Comparison of ENCODE assay signal across 34 cellular contexts in genomic region chr2:219106251-219106650, GRCh38. TPM values are rescaled to one million over a fixed set of nuclear protein-coding genes. Genes with fewer than 3 reads are reported as not detected.
"Had no signal": no experiment of that assay in that cellular context is flagged by ENCODE, and none has a peak within 500 bp of the region (broad histone marks: within the 10 kb centered on the region; RNA-seq: fewer than 3 reads in every experiment).

No MANE protein-coding gene starts in this region.

- H3K9me3 Mint-ChIP-seq: activated CD8-positive, alpha-beta T cell treated with anti-CD3 and anti-CD28 coated beads for 36 hours; activated naive CD4-positive, alpha-beta T cell treated with anti-CD3 and anti-CD28 coated beads for 36 hours; activated naive CD4-positive, alpha-beta T cell treated with anti-CD3 and anti-CD28 coated beads, Interleukin-2, amount 50 U/mL, for 24 hours; activated naive CD8-positive, alpha-beta T cell treated with anti-CD3 and anti-CD28 coated beads for 36 hours; activated naive CD8-positive, alpha-beta T cell treated with anti-CD3 and anti-CD28 coated beads, Interleukin-2, amount 50 U/mL, for 24 hours; activated T-helper 1 cell treated with anti-CD3 and anti-CD28 coated beads, Interleukin-12 subunit alpha, Interleukin-12 subunit beta, Interleukin-2, Interleukin-4 antibody, amounts not matched to agents 30 ng/mL and 10 ng/mL and 1 ng/mL, durations not matched to agents 14 hours and 24 hours and 36 hours; activated T-helper 2 cell treated with anti-CD3 and anti-CD28 coated beads, Interferon-gamma antibody, Interleukin-2, Interleukin-4, amounts not matched to agents 10 μg/mL and 5 μg/mL and 100 μg/mL, durations not matched to agents 14 hours and 24 hours and 36 hours; effector memory CD8-positive, alpha-beta T cell; WTC11 had no signal

- H2AFZ ChIP-seq: hepatocyte had no signal

- H3K36me3 Mint-ChIP-seq: WTC11 had no signal

- H3K4me3 ChIP-seq: adrenal gland, body of pancreas, esophagus muscularis mucosa, gastroesophageal sphincter, heart right ventricle, hepatocyte had no signal

- H3K4me3 Mint-ChIP-seq: activated CD8-positive, alpha-beta T cell treated with anti-CD3 and anti-CD28 coated beads for 36 hours; activated naive CD4-positive, alpha-beta T cell treated with anti-CD3 and anti-CD28 coated beads for 36 hours; activated naive CD4-positive, alpha-beta T cell treated with anti-CD3 and anti-CD28 coated beads, Interleukin-2, amount 50 U/mL, for 24 hours; activated naive CD8-positive, alpha-beta T cell treated with anti-CD3 and anti-CD28 coated beads for 36 hours; activated naive CD8-positive, alpha-beta T cell treated with anti-CD3 and anti-CD28 coated beads, Interleukin-2, amount 50 U/mL, for 24 hours; activated T-helper 1 cell treated with anti-CD3 and anti-CD28 coated beads, Interleukin-12 subunit alpha, Interleukin-12 subunit beta, Interleukin-2, Interleukin-4 antibody, amounts not matched to agents 30 ng/mL and 10 ng/mL and 1 ng/mL, durations not matched to agents 14 hours and 24 hours and 36 hours; effector memory CD8-positive, alpha-beta T cell; WTC11 had no signal

- H3K36me3 ChIP-seq: adrenal gland, esophagus muscularis mucosa, gastroesophageal sphincter, heart right ventricle had no signal

- FAIRE-seq: colon had no signal

- H3K27ac Mint-ChIP-seq: activated CD8-positive, alpha-beta T cell treated with anti-CD3 and anti-CD28 coated beads for 36 hours; activated naive CD4-positive, alpha-beta T cell treated with anti-CD3 and anti-CD28 coated beads for 36 hours; activated naive CD4-positive, alpha-beta T cell treated with anti-CD3 and anti-CD28 coated beads, Interleukin-2, amount 50 U/mL, for 24 hours; activated naive CD8-positive, alpha-beta T cell treated with anti-CD3 and anti-CD28 coated beads for 36 hours; activated naive CD8-positive, alpha-beta T cell treated with anti-CD3 and anti-CD28 coated beads, Interleukin-2, amount 50 U/mL, for 24 hours; activated T-helper 1 cell treated with anti-CD3 and anti-CD28 coated beads, Interleukin-12 subunit alpha, Interleukin-12 subunit beta, Interleukin-2, Interleukin-4 antibody, amounts not matched to agents 30 ng/mL and 10 ng/mL and 1 ng/mL, durations not matched to agents 14 hours and 24 hours and 36 hours; activated T-helper 2 cell treated with anti-CD3 and anti-CD28 coated beads, Interferon-gamma antibody, Interleukin-2, Interleukin-4, amounts not matched to agents 10 μg/mL and 5 μg/mL and 100 μg/mL, durations not matched to agents 14 hours and 24 hours and 36 hours; effector memory CD8-positive, alpha-beta T cell; WTC11 had no signal

- H3K4me1 ChIP-seq: adrenal gland, foreskin keratinocyte, gastroesophageal sphincter had no signal

- H3K9me3 ChIP-seq: adrenal gland, body of pancreas, esophagus muscularis mucosa, gastroesophageal sphincter, heart right ventricle had no signal

- ATAC-seq: activated CD8-positive, alpha-beta T cell treated with anti-CD3 and anti-CD28 coated beads for 36 hours; activated naive CD8-positive, alpha-beta T cell treated with anti-CD3 and anti-CD28 coated beads, Interleukin-2, amount 50 U/mL, for 24 hours; body of pancreas; effector memory CD8-positive, alpha-beta T cell; foreskin keratinocyte; gastroesophageal sphincter; heart right ventricle; WTC11 had no signal

- H3K27me3 Mint-ChIP-seq: activated CD8-positive, alpha-beta T cell treated with anti-CD3 and anti-CD28 coated beads for 36 hours; activated naive CD4-positive, alpha-beta T cell treated with anti-CD3 and anti-CD28 coated beads, Interleukin-2, amount 50 U/mL, for 24 hours; activated naive CD8-positive, alpha-beta T cell treated with anti-CD3 and anti-CD28 coated beads for 36 hours; activated naive CD8-positive, alpha-beta T cell treated with anti-CD3 and anti-CD28 coated beads, Interleukin-2, amount 50 U/mL, for 24 hours; effector memory CD8-positive, alpha-beta T cell had no signal

- H3K27me3 ChIP-seq: adrenal gland, body of pancreas, esophagus muscularis mucosa, foreskin keratinocyte, gastroesophageal sphincter, heart right ventricle, hepatocyte had no signal

- H3K27ac ChIP-seq: adrenal gland, body of pancreas, esophagus muscularis mucosa, foreskin keratinocyte, gastroesophageal sphincter, heart right ventricle, hepatocyte had no signal

- DNase-seq: activated CD4-positive, alpha-beta T cell treated with anti-CD3 and anti-CD28 coated beads for 48 hours; activated CD4-positive, alpha-beta T cell treated with anti-CD3 and anti-CD28 coated beads, Interleukin-2, amount 50 U/mL, for 1 hour; activated CD4-positive, alpha-beta T cell treated with anti-CD3 and anti-CD28 coated beads, Interleukin-2, amount 50 U/mL, for 48 hours; activated CD8-positive, alpha-beta memory T cell treated with anti-CD3 and anti-CD28 coated beads for 24 hours; activated CD8-positive, alpha-beta T cell treated with anti-CD3 and anti-CD28 coated beads for 36 hours; activated effector memory CD4-positive, alpha-beta T cell treated with anti-CD3 and anti-CD28 coated beads, Interleukin-2, amount 50 U/mL, for 16 hours; activated naive CD4-positive, alpha-beta T cell treated with anti-CD3 and anti-CD28 coated beads for 36 hours; activated naive CD8-positive, alpha-beta T cell treated with anti-CD3 and anti-CD28 coated beads for 36 hours; activated naive CD8-positive, alpha-beta T cell treated with anti-CD3 and anti-CD28 coated beads, Interleukin-2, amount 50 U/mL, for 24 hours; activated T-cell treated with anti-CD3 and anti-CD28 coated beads, Interleukin-2, amount 50 U/mL, for 1 hour; activated T-cell treated with anti-CD3 and anti-CD28 coated beads, Interleukin-2, amount 50 U/mL, for 48 hours; adrenal gland; amygdala; aorta; body of pancreas; caudate nucleus; cortex of kidney; dermis blood vessel endothelial cell; effector CD4-positive, alpha-beta T cell; effector memory CD8-positive, alpha-beta T cell; erythroblast; foreskin keratinocyte; heart right ventricle; T-helper 2 cell had no signal

- H3K4me2 ChIP-seq: hepatocyte had no signal

RNA-seq across cellular contexts. Expression of gene IHH, which starts 45.5 kb away (rescaled TPM):
- total RNA-seq: activated CD8-positive, alpha-beta T cell treated with anti-CD3 and anti-CD28 coated beads for 36 hours; activated naive CD4-positive, alpha-beta T cell treated with anti-CD3 and anti-CD28 coated beads for 36 hours; activated naive CD8-positive, alpha-beta T cell treated with anti-CD3 and anti-CD28 coated beads for 36 hours; activated T-helper 1 cell treated with anti-CD3 and anti-CD28 coated beads, Interleukin-12 subunit alpha, Interleukin-12 subunit beta, Interleukin-2, Interleukin-4 antibody, amounts not matched to agents 30 ng/mL and 10 ng/mL and 1 ng/mL, durations not matched to agents 14 hours and 24 hours and 36 hours; activated T-helper 2 cell treated with anti-CD3 and anti-CD28 coated beads, Interferon-gamma antibody, Interleukin-2, Interleukin-4, amounts not matched to agents 10 μg/mL and 5 μg/mL and 100 μg/mL, durations not matched to agents 14 hours and 24 hours and 36 hours; aorta; chondrocyte; dermis blood vessel endothelial cell; esophagus muscularis mucosa; foreskin keratinocyte; glomerular endothelial cell had no signal
